In genomic region chr12:27334052-27334720, GRCh38 we compare ENCODE assay signal across 8 cellular contexts. TPM values are rescaled to one million over a fixed set of nuclear protein-coding genes. Genes with fewer than 3 reads are reported as not detected.
A peak's percentile ranks its signal among the peaks of the same experiment; 100 is the strongest.
DNase-seq lines count a peak whose midpoint lies in the region; ATAC-seq and TF ChIP-seq lines count a peak whose summit lies in the region.

No MANE protein-coding gene starts in this region.

- peak; percentile 41 for ATAC-seq in HG03175 (IDR thresholded peaks at IDR 0.05; ENCODE audit: unreplicated experiment)
- no peak for ATAC-seq in naive thymus-derived CD4-positive, alpha-beta T cell
- ATAC-seq in GM21360 (IDR thresholded peaks at IDR 0.05; ENCODE audit: unreplicated experiment): no peak

- intact Hi-C loops in naive thymus-derived CD4-positive, alpha-beta T cell (cut with micrococcal nuclease): loop anchor here in 1 of 2 donors (5.0 kb wide), 2 partner anchors 188 to 368 kb away; partner anchors contain the start of gene PPFIBP1
- intact Hi-C loops in spleen (cut with DNase I; ENCODE audit: low total_unique reads): no loop called here

- no peak for TF ChIP-seq POLR2A in spleen (IDR thresholded peaks at IDR 0.05)

- TF ChIP-seq CTCF in astrocyte of the spinal cord (IDR thresholded peaks at IDR 0.05; ENCODE audit: low read depth, low read length): no peak
- TF ChIP-seq CTCF in spleen (IDR thresholded peaks at IDR 0.05 in 8 of 11, conservative IDR thresholded peaks at IDR 0.05 in 3 of 11): no peak

- no peaks in the 10 kb centered on the region for H3K36me3 ChIP-seq in naive thymus-derived CD4-positive, alpha-beta T cell (ENCODE audit: control insufficient read depth in 2 of 3, insufficient read depth in 3 of 3, low read length in 3 of 3)
- no peaks in the 10 kb centered on the region for H3K36me3 ChIP-seq in spleen

- WGBS in spleen, 5 donors: 57 to 76% (median 60%) methylated on average over 7 of the region's 7 CpGs

- peak overlapping the region in 1 of 9 donors; percentile 93 for H3K27ac Mint-ChIP-seq in naive thymus-derived CD4-positive, alpha-beta T cell

- peaks cover 7 to 48% (median 46%) of the 10 kb centered on the region in 5 donors for H3K27me3 Mint-ChIP-seq in naive thymus-derived CD4-positive, alpha-beta T cell

- H3K4me3 ChIP-seq in GM08714 (ENCODE audit: low read length) (peak overlapping the region; percentile 88), astrocyte of the spinal cord (ENCODE audit: low read depth, low read length) (peak overlapping the region; percentile 66), spleen (peak overlapping the region in 2 of 8 donors; percentile 80 to 92)
- no peak overlapping the region for H3K4me3 ChIP-seq in naive thymus-derived CD4-positive, alpha-beta T cell (ENCODE audit: low read length)

- H3K36me3 Mint-ChIP-seq in naive thymus-derived CD4-positive, alpha-beta T cell: peaks cover 0 to 12% (median 0%) of the 10 kb centered on the region in 5 donors

- no peak for DNase-seq in astrocyte of the spinal cord (ENCODE audit: low read depth, low spot score)
- DNase-seq in naive thymus-derived CD4-positive, alpha-beta T cell: no peak
- no peak for DNase-seq in spleen
- DNase-seq in NOMO-1 (lab: John Stamatoyannopoulos, UW; ENCODE audit: unreplicated experiment in 2 of 2): no peak
- no peak for DNase-seq in D341Med (ENCODE audit: low spot score)

- H3K9me3 ChIP-seq in naive thymus-derived CD4-positive, alpha-beta T cell (ENCODE audit: control insufficient read depth in 2 of 3, low read length in 3 of 3): no peaks in the 10 kb centered on the region
- H3K9me3 ChIP-seq in spleen: no peaks in the 10 kb centered on the region

- in situ Hi-C loops in astrocyte of the spinal cord (cut with HindIII; ENCODE audit: low sequenced_read_pairs): no loop called here

- peak overlapping the region; percentile 80 to 97 (median 88) for H3K4me3 Mint-ChIP-seq in naive thymus-derived CD4-positive, alpha-beta T cell

- peaks cover 0 to 8% of the 10 kb centered on the region in 2 donors for H3K27me3 ChIP-seq in naive thymus-derived CD4-positive, alpha-beta T cell (ENCODE audit: control insufficient read depth in 2 of 2, insufficient read depth in 2 of 2, low read length in 2 of 2)
- H3K27me3 ChIP-seq in spleen (replicated peaks in 1 of 7): peaks cover 0 to 49% (median 20%) of the 10 kb centered on the region in 7 donors

- H3K4me1 ChIP-seq in naive thymus-derived CD4-positive, alpha-beta T cell (ENCODE audit: control insufficient read depth in 2 of 2, insufficient read depth in 2 of 2, low read length in 2 of 2): peaks cover 4% of the 10 kb centered on the region in 2 donors
- peaks cover 4 to 30% (median 19%) of the 10 kb centered on the region in 6 donors for H3K4me1 ChIP-seq in spleen

- H3K4me1 Mint-ChIP-seq in naive thymus-derived CD4-positive, alpha-beta T cell: peaks cover 7 to 61% (median 15%) of the 10 kb centered on the region in 7 donors

- POLR2A ChIA-PET in naive thymus-derived CD4-positive, alpha-beta T cell (lab: Charles Lee): no interaction called here

- H3K27ac ChIP-seq in naive thymus-derived CD4-positive, alpha-beta T cell (ENCODE audit: low read depth, low read length): no peak overlapping the region
- no peak overlapping the region for H3K27ac ChIP-seq in spleen

- CTCF ChIA-PET in naive thymus-derived CD4-positive, alpha-beta T cell (lab: Charles Lee): no interaction called here

- no peaks in the 10 kb centered on the region for H3K9me3 Mint-ChIP-seq in naive thymus-derived CD4-positive, alpha-beta T cell

RNA-seq across cellular contexts. Expression of gene BMAL2, which starts 1.6 kb away (rescaled TPM):
- total RNA-seq in naive thymus-derived CD4-positive, alpha-beta T cell: 10 to 100 TPM in 1 of 5 experiments, under 1 TPM in 3, not detected in 1; 0.19 to 37.7 (median 0.41) TPM
- not detected for polyA plus RNA-seq in naive thymus-derived CD4-positive, alpha-beta T cell
- total RNA-seq in spleen: 1 to 10 TPM; 1.1 to 3.7 (median 2.1) TPM
- 1 to 10 TPM in 2 of 3 donors, under 1 TPM in 1; 0.67 to 1.4 (median 1.3) TPM for polyA plus RNA-seq in spleen
